8 cellular contexts compared by ENCODE assay signal in genomic region chr13:40665061-40665753, GRCh38. TPM values are rescaled to one million over a fixed set of nuclear protein-coding genes. Genes with fewer than 3 reads are reported as not detected.
DNase-seq lines count a peak whose midpoint lies in the region; ATAC-seq and TF ChIP-seq lines count a peak whose summit lies in the region.

No MANE protein-coding gene starts in this region.

- TF ChIP-seq CTCF in colonic mucosa (IDR thresholded peaks at IDR 0.05), result no peak
- TF ChIP-seq CTCF in right lobe of liver (IDR thresholded peaks at IDR 0.05), result no peak

- peak overlapping the region; percentile 84 to 100 for H3K9ac ChIP-seq in colonic mucosa (ENCODE audit: low read depth in 2 of 2, low read length in 2 of 2)

- TF ChIP-seq POLR2A in right lobe of liver (IDR thresholded peaks at IDR 0.05), result peak; percentile 6

- ATAC-seq in GM18511 (IDR thresholded peaks at IDR 0.05; ENCODE audit: unreplicated experiment) (peak; percentile 2), HG03066 (IDR thresholded peaks at IDR 0.05; ENCODE audit: low read depth, unreplicated experiment) (peak; percentile 2), right lobe of liver (peak; percentile 10 to 33 (median 26)), HG03039 (IDR thresholded peaks at IDR 0.05; ENCODE audit: unreplicated experiment) (no peak)

- no peaks in the 10 kb centered on the region for H3K27me3 ChIP-seq in colonic mucosa
- no peaks in the 10 kb centered on the region for H3K27me3 ChIP-seq in right lobe of liver

- DNase-seq in UCSD-AML1 (lab: John Stamatoyannopoulos, UW; ENCODE audit: unreplicated experiment) (peak; percentile 48), colonic mucosa (peak; percentile 58), right lobe of liver (peak; percentile 59 to 75 (median 70)), GF-D8 (lab: John Stamatoyannopoulos, UW) (no peak)
- DNase-seq in stimulated activated CD8-positive, alpha-beta memory T cell treated with anti-CD3 and anti-CD28 coated beads, Interleukin-4, amount 100 ng/mL, for 24 hours (ENCODE audit: low read depth), result peak; percentile 16

- intact Hi-C loops in colonic mucosa (cut with DNase I), result no loop called here
- intact Hi-C loops in right lobe of liver (cut with DNase I), result loop anchor here (10.0 kb wide), 2 partner anchors 110 to 180 kb away; no protein-coding TSS in a partner anchor

- no peaks in the 10 kb centered on the region for H3K9me3 ChIP-seq in colonic mucosa
- H3K9me3 ChIP-seq in right lobe of liver, result no peaks in the 10 kb centered on the region

- H3K4me3 ChIP-seq in colonic mucosa (peak overlapping the region; percentile 76), right lobe of liver (peak overlapping the region; percentile 85 to 96 (median 92))

- peak overlapping the region; percentile 95 for H3K27ac ChIP-seq in colonic mucosa
- peak overlapping the region; percentile 97 to 99 (median 99) for H3K27ac ChIP-seq in right lobe of liver

- WGBS in right lobe of liver (ENCODE audit: insufficient coverage, low coverage, low lambda C conversion rate, missing lambda C conversion rate), result under 1% methylated on average over 40 of the region's 83 CpGs

- H3K36me3 ChIP-seq in colonic mucosa, result no peaks in the 10 kb centered on the region
- no peaks in the 10 kb centered on the region for H3K36me3 ChIP-seq in right lobe of liver

- peaks cover 12% of the 10 kb centered on the region for H3K4me1 ChIP-seq in colonic mucosa
- H3K4me1 ChIP-seq in right lobe of liver, result peaks cover 0 to 31% (median 6%) of the 10 kb centered on the region in 4 donors

RNA-seq across cellular contexts. Expression of gene FOXO1, which starts 1.2 kb away (rescaled TPM):
- total RNA-seq in colonic mucosa (10 to 100 TPM; 15.7 to 26.4 TPM), right lobe of liver (10 to 100 TPM; 12.3 to 27.7 (median 14.6) TPM)
